In the genomic region with DNA sequence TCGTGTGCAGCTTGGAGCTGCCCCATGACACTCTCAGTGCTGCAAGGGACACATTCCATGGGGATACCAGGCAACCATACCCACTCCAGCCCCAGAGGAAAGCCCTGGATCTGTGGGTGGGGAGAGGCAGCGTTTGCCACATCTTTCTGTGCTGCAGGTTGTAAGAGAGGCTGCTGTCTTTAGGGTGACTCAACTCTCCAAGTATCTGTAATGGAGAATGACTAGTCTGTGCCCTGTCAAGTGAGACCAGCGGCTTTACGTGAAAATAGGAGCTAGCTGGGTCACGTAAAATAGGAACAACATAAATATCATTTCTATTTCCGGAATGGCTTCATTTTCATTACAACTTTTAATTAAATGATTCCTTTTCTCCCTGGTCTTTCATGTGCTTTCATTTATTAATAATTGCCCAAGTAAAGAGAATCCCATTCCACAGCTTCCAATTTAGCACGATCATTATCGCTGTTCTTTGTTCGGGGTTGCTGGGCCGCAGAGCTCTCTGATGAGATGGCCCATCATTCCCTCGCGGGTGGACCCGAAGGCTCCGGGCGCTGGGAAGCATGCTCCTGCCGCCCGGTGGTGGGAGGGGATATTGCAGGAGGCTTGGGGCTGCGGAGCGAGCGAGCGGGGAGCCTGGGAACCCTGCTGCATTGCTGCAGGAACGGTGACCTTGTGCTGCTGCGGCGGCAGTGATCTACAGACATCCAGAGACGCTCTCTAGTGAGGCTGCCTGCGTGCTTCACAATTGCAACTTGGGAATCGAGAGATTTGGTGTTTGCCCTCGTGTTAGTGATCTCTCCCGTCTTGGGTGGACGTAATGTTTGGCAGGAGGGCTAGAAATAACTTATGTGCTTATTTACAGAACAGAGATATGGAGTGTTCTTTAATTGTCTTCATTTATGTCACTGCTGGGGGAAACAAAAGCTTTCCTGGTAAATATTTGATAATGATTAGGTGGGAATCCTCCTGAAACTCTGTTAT, we compare ENCODE assay signal across 9 cellular contexts. TPM values are rescaled to one million over a fixed set of nuclear protein-coding genes. Genes with fewer than 3 reads are reported as not detected.
DNase-seq lines count a peak whose midpoint lies in the region; ATAC-seq and TF ChIP-seq lines count a peak whose summit lies in the region.
"Had no signal": no experiment of that assay in that cellular context is flagged by ENCODE, and none has a peak within 500 bp of the region (broad histone marks: within the 10 kb centered on the region; RNA-seq: fewer than 3 reads in every experiment).

No MANE protein-coding gene starts in this region.

- intact Hi-C loops in CD4-positive, alpha-beta memory T cell (cut with micrococcal nuclease) = loop anchor here (1.0 to 5.0 kb wide), 2 partner anchors 213 to 482 kb away; no protein-coding TSS in a partner anchor
- intact Hi-C loops in activated CD4-positive, alpha-beta T cell treated with anti-CD3 and anti-CD28 coated beads, Interleukin-2, amount 10 ng/mL, durations not matched to agents 24 days and 14 days (cut with micrococcal nuclease) = loop anchor here (1.0 kb wide), 2 partner anchors 213 to 482 kb away; no protein-coding TSS in a partner anchor

- peaks cover 42 to 53% of the 10 kb centered on the region in 2 donors for H3K27me3 Mint-ChIP-seq in CD4-positive, alpha-beta memory T cell
- peaks cover 65% of the 10 kb centered on the region for H3K27me3 Mint-ChIP-seq in activated CD4-positive, alpha-beta T cell treated with anti-CD3 and anti-CD28 coated beads, Interleukin-2, amount 10 ng/mL, durations not matched to agents 24 days and 14 days

- H3K36me3 Mint-ChIP-seq in CD4-positive, alpha-beta memory T cell = no peaks in the 10 kb centered on the region
- no peaks in the 10 kb centered on the region for H3K36me3 Mint-ChIP-seq in activated CD4-positive, alpha-beta T cell treated with anti-CD3 and anti-CD28 coated beads, Interleukin-2, amount 10 ng/mL, durations not matched to agents 24 days and 14 days (ENCODE audit: low read depth)

- peak overlapping the region in 6 of 8 donors; percentile 37 to 69 (median 56) for H3K4me3 Mint-ChIP-seq in CD4-positive, alpha-beta memory T cell
- peak overlapping the region; percentile 69 for H3K4me3 Mint-ChIP-seq in activated CD4-positive, alpha-beta T cell treated with anti-CD3 and anti-CD28 coated beads, Interleukin-2, amount 10 ng/mL, durations not matched to agents 24 days and 14 days

- no peaks in the 10 kb centered on the region for H3K36me3 ChIP-seq in CD4-positive, alpha-beta memory T cell (ENCODE audit: insufficient read depth, low read length)
- no peaks in the 10 kb centered on the region for H3K36me3 ChIP-seq in lung (ENCODE audit: control insufficient read depth in 2 of 2, insufficient read depth in 2 of 2, low read length in 2 of 2)

- H3K9me3 ChIP-seq in CD4-positive, alpha-beta memory T cell (ENCODE audit: control insufficient read depth in 1 of 2, low read length in 2 of 2) = no peaks in the 10 kb centered on the region
- H3K9me3 ChIP-seq in lung (ENCODE audit: control insufficient read depth in 2 of 2, insufficient read depth in 1 of 2, low read length in 1 of 2) = peaks cover 0 to 10% of the 10 kb centered on the region in 2 donors

- no peak overlapping the region for H3K27ac ChIP-seq in CD4-positive, alpha-beta memory T cell (ENCODE audit: low read depth, low read length)
- no peak overlapping the region for H3K27ac ChIP-seq in lung (ENCODE audit: low read depth in 1 of 2, low read length in 1 of 2)

- POLR2A ChIA-PET in CD4-positive, alpha-beta memory T cell (lab: Charles Lee; ENCODE audit: partially characterized antibody) = no interaction called here

- ATAC-seq in GM19372 (IDR thresholded peaks at IDR 0.05; ENCODE audit: low read depth, unreplicated experiment) (peak; percentile 97), HG03439 (IDR thresholded peaks at IDR 0.05; ENCODE audit: unreplicated experiment) (peak; percentile 98), lung (ENCODE audit: insufficient read depth, low FRiP score) (peak; percentile 91)

- WGBS in lung, 2 donors = 10 to 14% methylated on average over 30 of the region's 30 CpGs

- peak; percentile 77 for TF ChIP-seq CTCF in lung (IDR thresholded peaks at IDR 0.05; ENCODE audit: control extremely low read depth, extremely low read depth)

- no peaks in the 10 kb centered on the region for H3K9me3 Mint-ChIP-seq in CD4-positive, alpha-beta memory T cell
- no peaks in the 10 kb centered on the region for H3K9me3 Mint-ChIP-seq in activated CD4-positive, alpha-beta T cell treated with anti-CD3 and anti-CD28 coated beads, Interleukin-2, amount 10 ng/mL, durations not matched to agents 24 days and 14 days

- peak overlapping the region in 1 of 7 donors; percentile 45 for H3K27ac Mint-ChIP-seq in CD4-positive, alpha-beta memory T cell
- no peak overlapping the region for H3K27ac Mint-ChIP-seq in activated CD4-positive, alpha-beta T cell treated with anti-CD3 and anti-CD28 coated beads, Interleukin-2, amount 10 ng/mL, durations not matched to agents 24 days and 14 days

- H3K4me3 ChIP-seq in CD4-positive, alpha-beta memory T cell (ENCODE audit: low read length in 2 of 2) = no peak overlapping the region
- H3K4me3 ChIP-seq in lung = no peak overlapping the region

- H3K27me3 ChIP-seq in CD4-positive, alpha-beta memory T cell (ENCODE audit: insufficient read depth, low read length) = peaks cover 28% of the 10 kb centered on the region
- H3K27me3 ChIP-seq in lung (ENCODE audit: control insufficient read depth, insufficient read depth) = peaks cover 18% of the 10 kb centered on the region

- peak in 4 of 5 donors; percentile 19 to 38 (median 32) for DNase-seq in CD4-positive, alpha-beta memory T cell
- peak; percentile 52 for DNase-seq in NCI-H446 treated with DMSO at 0.1 percent for 48 hours (lab: John Stamatoyannopoulos, UW)
- DNase-seq in activated CD4-positive, alpha-beta T cell treated with anti-CD3 and anti-CD28 coated beads, Interleukin-2, amount 10 ng/mL, durations not matched to agents 24 days and 14 days = peak; percentile 90
- DNase-seq in dermis blood vessel endothelial cell = peak; percentile 79
- DNase-seq in lung (ENCODE audit: low spot score) = peak; percentile 64
- peak; percentile 35 to 39 for DNase-seq in stimulated activated CD8-positive, alpha-beta memory T cell treated with anti-CD3 and anti-CD28 coated beads, Interleukin-15, amount 100 ng/mL, for 48 hours (ENCODE audit: low read depth in 2 of 2)

- peaks cover 3 to 8% (median 8%) of the 10 kb centered on the region in 4 donors for H3K4me1 Mint-ChIP-seq in CD4-positive, alpha-beta memory T cell
- H3K4me1 Mint-ChIP-seq in activated CD4-positive, alpha-beta T cell treated with anti-CD3 and anti-CD28 coated beads, Interleukin-2, amount 10 ng/mL, durations not matched to agents 24 days and 14 days = peaks cover 6% of the 10 kb centered on the region

- CTCF ChIA-PET in CD4-positive, alpha-beta memory T cell (lab: Charles Lee; ENCODE audit: partially characterized antibody) = interaction anchor here (0.7 to 4.7 kb wide), 8 partner anchors 9 to 497 kb away, joined by 3 to 42 read pairs (median 4); no protein-coding TSS in a partner anchor

- no peaks in the 10 kb centered on the region for H3K4me1 ChIP-seq in CD4-positive, alpha-beta memory T cell (ENCODE audit: insufficient read depth, low read length)
- H3K4me1 ChIP-seq in lung (ENCODE audit: control insufficient read depth in 2 of 2, insufficient read depth in 2 of 2, low read length in 2 of 2) = peaks cover 0 to 2% of the 10 kb centered on the region in 2 donors

RNA-seq across cellular contexts. Expression of gene SLC6A5, which starts 10.6 kb away (rescaled TPM):
- not detected for total RNA-seq in CD4-positive, alpha-beta memory T cell
- polyA plus RNA-seq in CD4-positive, alpha-beta memory T cell = not detected
- not detected in 2 replicates for total RNA-seq in activated CD4-positive, alpha-beta T cell treated with anti-CD3 and anti-CD28 coated beads, Interleukin-2, amount 10 ng/mL, durations not matched to agents 24 days and 14 days
- not detected in 2 replicates for total RNA-seq in dermis blood vessel endothelial cell
- total RNA-seq in lung = not detected
- polyA plus RNA-seq in lung = not detected
- total RNA-seq: activated CD8-positive, alpha-beta memory T cell treated with anti-CD3 and anti-CD28 coated beads for 36 hours had no signal

RNA-seq across cellular contexts. Expression of gene NELL1, which starts 59.4 kb away (rescaled TPM):
- not detected for total RNA-seq in CD4-positive, alpha-beta memory T cell
- polyA plus RNA-seq in CD4-positive, alpha-beta memory T cell = not detected
- total RNA-seq in activated CD4-positive, alpha-beta T cell treated with anti-CD3 and anti-CD28 coated beads, Interleukin-2, amount 10 ng/mL, durations not matched to agents 24 days and 14 days = not detected in 2 replicates
- total RNA-seq in dermis blood vessel endothelial cell (not detected in 2 replicates), lung (under 1 TPM; 0.12 to 0.31 TPM)
- polyA plus RNA-seq in lung = under 1 TPM in 1 of 2 donors, not detected in 1; 0.05 TPM
- total RNA-seq: activated CD8-positive, alpha-beta memory T cell treated with anti-CD3 and anti-CD28 coated beads for 36 hours had no signal

Comparison
In these comparisons a context has a peak if more than half of its experiments do, and no peak if none do; other contexts are left out.
1. DNase-seq: peak in every context shown above with its lines; median percentile 90 in activated CD4-positive, alpha-beta T cell treated with anti-CD3 and anti-CD28 coated beads, Interleukin-2, amount 10 ng/mL, durations not matched to agents 24 days and 14 days; 79 in dermis blood vessel endothelial cell; 64 in lung; 52 in NCI-H446 treated with DMSO at 0.1 percent for 48 hours; 37 in stimulated activated CD8-positive, alpha-beta memory T cell treated with anti-CD3 and anti-CD28 coated beads, Interleukin-15, amount 100 ng/mL, for 48 hours; 32 in CD4-positive, alpha-beta memory T cell.